ENCODE assay signal across 1 cellular context in genomic region chr10:34222359-34222758, GRCh38.
TF ChIP-seq lines count a peak whose summit lies in the region.

No MANE protein-coding gene starts in this region.

TF ChIP-seq in GM23338, 12 proteins besides CTCF, POLR2A, EP300 and RAD21 (continued from another document):
- TF ChIP-seq ZNF462 (CRISPR knock-in tag; IDR thresholded peaks at IDR 0.05) (no peak), POLR2AphosphoS5 (IDR thresholded peaks at IDR 0.05; ENCODE audit: low read depth) (no peak), ZNF331 (CRISPR knock-in tag; IDR thresholded peaks at IDR 0.05; ENCODE audit: low read depth) (no peak), JUNB (IDR thresholded peaks at IDR 0.05; ENCODE audit: unreplicated experiment) (no peak), CREB1 (CRISPR knock-in tag; IDR thresholded peaks at IDR 0.05; ENCODE audit: low read depth) (no peak), ZNF114 (CRISPR knock-in tag; IDR thresholded peaks at IDR 0.05) (no peak)
